ENCODE assay signal across 1 cellular context in genomic region chr2:207767461-207768167, GRCh38.
TF ChIP-seq lines count a peak whose summit lies in the region.

No MANE protein-coding gene starts in this region.

TF ChIP-seq in HepG2, 621 proteins besides CTCF, POLR2A, EP300 and RAD21 (continued from another document and continues in another):
- TF ChIP-seq GATA4 (IDR thresholded peaks at IDR 0.05; ENCODE audit: borderline replicate concordance, low read depth) (no peak), ZNF263 (CRISPR knock-in tag; IDR thresholded peaks at IDR 0.05) (0 out of 2 replicates have a peak, but pooled peaks have one; percentile 32), ZFP41 (CRISPR knock-in tag; IDR thresholded peaks at IDR 0.05; ENCODE audit: borderline replicate concordance) (no peak), ZC3H4 (CRISPR knock-in tag; IDR thresholded peaks at IDR 0.05; ENCODE audit: borderline replicate concordance) (no peak), PHF5A (CRISPR knock-in tag; IDR thresholded peaks at IDR 0.05; ENCODE audit: low read depth, unreplicated experiment) (peak; percentile 63), ZHX2 (IDR thresholded peaks at IDR 0.05; ENCODE audit: low read depth) (no peak), ZHX2 (CRISPR knock-in tag; IDR thresholded peaks at IDR 0.05; ENCODE audit: borderline replicate concordance) (no peak), MIER3 (CRISPR knock-in tag; IDR thresholded peaks at IDR 0.05; ENCODE audit: borderline replicate concordance) (peak; percentile 57; the same call in 1 of the 2 replicates), MED8 (CRISPR knock-in tag; IDR thresholded peaks at IDR 0.05; ENCODE audit: insufficient replicate concordance) (no peak), ZNF318 (CRISPR knock-in tag; IDR thresholded peaks at IDR 0.05) (peak; percentile 29), ZMYM4 (CRISPR knock-in tag; IDR thresholded peaks at IDR 0.05) (peak; percentile 86), CSRNP1 (CRISPR knock-in tag; IDR thresholded peaks at IDR 0.05) (no peak; the same call in 1 of the 2 replicates), HOXD1 (CRISPR knock-in tag; IDR thresholded peaks at IDR 0.05) (no peak), TCF12 (IDR thresholded peaks at IDR 0.05) (no peak), TCF12 (CRISPR knock-in tag; IDR thresholded peaks at IDR 0.05) (peak; percentile 3; the same call in 1 of the 2 replicates), CENPBD1 (CRISPR knock-in tag; IDR thresholded peaks at IDR 0.05; ENCODE audit: borderline replicate concordance, low read depth) (no peak; the same call in 1 of the 2 replicates), ZBTB46 (CRISPR knock-in tag; IDR thresholded peaks at IDR 0.05; ENCODE audit: borderline replicate concordance) (0 out of 2 replicates have a peak, but pooled peaks have one; percentile 2), MBD4 (IDR thresholded peaks at IDR 0.05; ENCODE audit: borderline replicate concordance, low read length) (no peak), RFX1 (IDR thresholded peaks at IDR 0.05) (no peak), THAP11 (CRISPR knock-in tag; IDR thresholded peaks at IDR 0.05) (no peak), ZBTB1 (CRISPR knock-in tag; IDR thresholded peaks at IDR 0.05; ENCODE audit: borderline replicate concordance) (no peak), ELF1 (CRISPR knock-in tag; IDR thresholded peaks at IDR 0.05) (peak; percentile 52), IKZF1 (IDR thresholded peaks at IDR 0.05) (no peak), ZNF180 (CRISPR knock-in tag; IDR thresholded peaks at IDR 0.05; ENCODE audit: borderline replicate concordance, low read depth) (no peak), NCOA2 (CRISPR knock-in tag; IDR thresholded peaks at IDR 0.05) (peak; percentile 54; the same call in 1 of the 2 replicates), ZFAT (CRISPR knock-in tag; conservative IDR thresholded peaks at IDR 0.05) (no peak), PRPF4 (IDR thresholded peaks at IDR 0.05; ENCODE audit: low read depth, low read length, poor library complexity, severe bottlenecking) (peak; percentile 48), ZMYM3 (CRISPR knock-in tag; IDR thresholded peaks at IDR 0.05) (no peak), KMT2B (CRISPR knock-in tag; IDR thresholded peaks at IDR 0.05) (no peak), MXD1 (CRISPR knock-in tag; IDR thresholded peaks at IDR 0.05) (no peak; the same call in 1 of the 2 replicates), SMARCC2 (IDR thresholded peaks at IDR 0.05) (no peak), ZNF614 (CRISPR knock-in tag; IDR thresholded peaks at IDR 0.05; ENCODE audit: borderline replicate concordance) (no peak), YEATS4 (CRISPR knock-in tag; IDR thresholded peaks at IDR 0.05; ENCODE audit: borderline replicate concordance) (no peak), IKZF4 (CRISPR knock-in tag; IDR thresholded peaks at IDR 0.05; ENCODE audit: borderline replicate concordance, low read depth, not compliant biosample characterization) (no peak), SMAD1 (CRISPR knock-in tag; IDR thresholded peaks at IDR 0.05; ENCODE audit: borderline replicate concordance, low read depth) (0 out of 2 replicates have a peak, but pooled peaks have one; percentile 3), ASH2L (IDR thresholded peaks at IDR 0.05; ENCODE audit: insufficient read length, low read depth, low read length) (no peak), ZNF710 (CRISPR knock-in tag; IDR thresholded peaks at IDR 0.05; ENCODE audit: borderline replicate concordance) (no peak), ZNF770 (CRISPR knock-in tag; IDR thresholded peaks at IDR 0.05) (no peak)
